In genomic region chr2:181140414-181140813, GRCh38 we compare ENCODE assay signal across 12 cellular contexts.
DNase-seq lines count a peak whose midpoint lies in the region; ATAC-seq and TF ChIP-seq lines count a peak whose summit lies in the region.
"Had no signal": no experiment of that assay in that cellular context is flagged by ENCODE, and none has a peak within 500 bp of the region (broad histone marks: within the 10 kb centered on the region; RNA-seq: fewer than 3 reads in every experiment).

No MANE protein-coding gene starts in this region.

- H3K4me3 ChIP-seq in fibroblast of the aortic adventitia (ENCODE audit: low read depth, low read length) = no peak overlapping the region

- peak overlapping the region; percentile 100 for H3K27ac Mint-ChIP-seq in T-cell
- H3K27ac Mint-ChIP-seq: stimulated activated memory B cell treated with anti-CD40 and anti-IgM and Interleukin-4, amounts not matched to agents 10 μg/mL and 1 μg/mL and 100 μg/mL, for 72 hours had no signal

- peaks cover 79 to 80% (median 80%) of the 10 kb centered on the region in 3 donors for H3K4me1 Mint-ChIP-seq in T-cell

- in situ Hi-C loops in G401 (cut with HindIII; ENCODE audit: low sequenced_read_pairs) = no loop called here

- H3K27me3 Mint-ChIP-seq in T-cell = no peaks in the 10 kb centered on the region
- H3K27me3 Mint-ChIP-seq: stimulated activated memory B cell treated with anti-CD40 and anti-IgM and Interleukin-4, amounts not matched to agents 10 μg/mL and 1 μg/mL and 100 μg/mL, for 72 hours had no signal

- ATAC-seq in T-cell (replicated peaks in 1 of 4) (peak in 3 of 4 experiments; percentile 19 to 36 (median 25)), esophagus mucosa (no peak), GM21423 (IDR thresholded peaks at IDR 0.05; ENCODE audit: unreplicated experiment) (no peak)
- ATAC-seq: stimulated activated memory B cell treated with anti-CD40 and anti-IgM and Interleukin-4, amounts not matched to agents 10 μg/mL and 1 μg/mL and 100 μg/mL, for 72 hours had no signal

- CTCF ChIA-PET in T-cell (lab: Charles Lee) = interaction anchor here (0.6 to 1.6 kb wide), 5 partner anchors 8 to 317 kb away, joined by 3 to 6 read pairs (median 4); partner anchors contain the start of gene ITGA4 (in 1 of the 2)

- peak overlapping the region; percentile 69 to 81 (median 79) for H3K4me3 Mint-ChIP-seq in T-cell
- H3K4me3 Mint-ChIP-seq: stimulated activated memory B cell treated with anti-CD40 and anti-IgM and Interleukin-4, amounts not matched to agents 10 μg/mL and 1 μg/mL and 100 μg/mL, for 72 hours had no signal

- POLR2A ChIA-PET in T-cell (lab: Charles Lee) = interaction anchor here (0.7 to 2.3 kb wide), 3 partner anchors 9 to 308 kb away, joined by 3 to 9 read pairs (median 6); no protein-coding TSS in a partner anchor

- peaks cover 3 to 17% (median 10%) of the 10 kb centered on the region in 3 donors for H3K9me3 Mint-ChIP-seq in T-cell

- H3K36me3 Mint-ChIP-seq in T-cell = peaks cover 18% of the 10 kb centered on the region
- H3K36me3 Mint-ChIP-seq: stimulated activated memory B cell treated with anti-CD40 and anti-IgM and Interleukin-4, amounts not matched to agents 10 μg/mL and 1 μg/mL and 100 μg/mL, for 72 hours had no signal

- DNase-seq in DMS 273 (lab: John Stamatoyannopoulos, UW; ENCODE audit: unreplicated experiment) = peak; percentile 23
- no peak for DNase-seq in DMS 273 treated with DMSO at 0.1 percent for 48 hours (lab: John Stamatoyannopoulos, UW)
- peak; percentile 4 for DNase-seq in G401 (ENCODE audit: low spot score)
- peak in 4 of 34 experiments; percentile 2 to 20 (median 14) for DNase-seq in T-cell
- DNase-seq in fibroblast of the aortic adventitia (ENCODE audit: low read depth) = peak; percentile 78
- no peak for DNase-seq in NK-92 (lab: John Stamatoyannopoulos, UW; ENCODE audit: unreplicated experiment)
- DNase-seq: DMS79 treated with DMSO at 0.1 percent for 48 hours; MM.1S; stimulated activated CD4-positive, alpha-beta T cell treated with anti-CD3 and anti-CD28 coated beads, Interleukin-15, amount 100 ng/mL, for 24 hours had no signal

- no peak for TF ChIP-seq CTCF in fibroblast of the aortic adventitia (IDR thresholded peaks at IDR 0.05; ENCODE audit: insufficient read depth, low read length)

Comparison
In these comparisons a context has a peak if more than half of its experiments do, and no peak if none do; other contexts are left out.
1. DNase-seq: peak in DMS 273 (single experiment), G401 (single experiment) and fibroblast of the aortic adventitia (single experiment); none in DMS 273 treated with DMSO at 0.1 percent for 48 hours (single experiment) and NK-92 (single experiment).
2. ATAC-seq: peak in T-cell (3 of 4); none in esophagus mucosa (single experiment) and GM21423 (single experiment).